In genomic region chr17:77741109-77741508, GRCh38 we compare ENCODE assay signal across 8 cellular contexts.
DNase-seq lines count a peak whose midpoint lies in the region; ATAC-seq and TF ChIP-seq lines count a peak whose summit lies in the region.

No MANE protein-coding gene starts in this region.

- no peaks in the 10 kb centered on the region for H3K9me2 ChIP-seq in OCI-LY7 (ENCODE audit: insufficient read depth, low read length)

- H3K4me3 Mint-ChIP-seq in neural progenitor cell, result no peak overlapping the region

- H3F3A ChIP-seq in neural progenitor cell (ENCODE audit: low read depth), result peaks cover 41% of the 10 kb centered on the region

- H3K4me1 ChIP-seq in OCI-LY7 (ENCODE audit: insufficient read depth, low read length, poor library complexity, severe bottlenecking) (no peaks in the 10 kb centered on the region), neural progenitor cell (peaks cover 67% of the 10 kb centered on the region)

- TF ChIP-seq CTCF in OCI-LY7 (conservative IDR thresholded peaks at IDR 0.05; ENCODE audit: low read length) (peak; percentile 95), astrocyte of the cerebellum (IDR thresholded peaks at IDR 0.05; ENCODE audit: low read depth, low read length, missing control alignments) (peak; percentile 12), neural progenitor cell (IDR thresholded peaks at IDR 0.05) (peak; percentile 61)

- no peak for ATAC-seq in GM18511 (IDR thresholded peaks at IDR 0.05; ENCODE audit: unreplicated experiment)

- POLR2A ChIA-PET in OCI-LY7 (lab: Charles Lee), result no interaction called here

- H2AFZ ChIP-seq in OCI-LY7 (ENCODE audit: low read length) (no peak overlapping the region), neural progenitor cell (replicated peaks) (no peak overlapping the region)

- H3K4me2 ChIP-seq in OCI-LY7 (ENCODE audit: low read length) (no peak overlapping the region), neural progenitor cell (no peak overlapping the region)

- peaks cover 34% of the 10 kb centered on the region for H3K27me3 Mint-ChIP-seq in neural progenitor cell (ENCODE audit: insufficient read depth, low read depth)

- peaks cover 30% of the 10 kb centered on the region for H3K9me3 Mint-ChIP-seq in neural progenitor cell

- H3K27me3 ChIP-seq in neural progenitor cell, result no peaks in the 10 kb centered on the region

- no peaks in the 10 kb centered on the region for H3K36me3 ChIP-seq in OCI-LY7 (ENCODE audit: insufficient read depth, low read length)
- H3K36me3 ChIP-seq in neural progenitor cell, result no peaks in the 10 kb centered on the region

- H3K27ac Mint-ChIP-seq in neural progenitor cell, result peak overlapping the region; percentile 72

- intact Hi-C loops in OCI-LY7 (cut with micrococcal nuclease; ENCODE audit: unreplicated experiment), result loop anchor here (10.0 kb wide), 1 partner anchor 196 kb away; no protein-coding TSS in a partner anchor

- CTCF ChIA-PET in OCI-LY7 (lab: Charles Lee; ENCODE audit: unreplicated experiment), result no interaction called here

- H3K4me3 ChIP-seq in OCI-LY7 (ENCODE audit: low read depth, low read length, poor library complexity, severe bottlenecking) (no peak overlapping the region), astrocyte of the cerebellum (ENCODE audit: low read depth, low read length) (no peak overlapping the region), neural progenitor cell (no peak overlapping the region)

- H3K4me1 Mint-ChIP-seq in neural progenitor cell, result peaks cover 61% of the 10 kb centered on the region

- H3K9me3 ChIP-seq in OCI-LY7 (ENCODE audit: low read length), result peaks cover 11% of the 10 kb centered on the region; the same call in 1 of the 2 replicates
- H3K9me3 ChIP-seq in neural progenitor cell (ENCODE audit: low read depth), result no peaks in the 10 kb centered on the region

- H3K36me3 Mint-ChIP-seq in neural progenitor cell, result peaks cover 5% of the 10 kb centered on the region

- no TSS peak for BruUV-seq in OCI-LY7 (replicated peaks; lab: Mats Ljungman, UMichigan)

- in situ Hi-C loops in astrocyte of the cerebellum (cut with HindIII; ENCODE audit: low sequenced_read_pairs), result no loop called here

- H3K79me2 ChIP-seq in OCI-LY7 (ENCODE audit: insufficient read depth, low read depth, low read length), result no peaks in the 10 kb centered on the region
- no peaks in the 10 kb centered on the region for H3K79me2 ChIP-seq in neural progenitor cell (ENCODE audit: low read depth)

- no peak overlapping the region for H3K9ac ChIP-seq in neural progenitor cell

- peak; percentile 83 for DNase-seq in ELF-1 (ENCODE audit: low read depth, low spot score)
- peak; percentile 37 for DNase-seq in OCI-LY7 (ENCODE audit: low spot score)
- DNase-seq in astrocyte of the cerebellum (ENCODE audit: low read depth), result no peak
- no peak for DNase-seq in neural progenitor cell (ENCODE audit: low spot score)
- no peak for DNase-seq in NCI-H187 (lab: John Stamatoyannopoulos, UW)
- DNase-seq in cerebellar cortex (ENCODE audit: low spot score), result no peak
- no peak for DNase-seq in middle frontal gyrus (ENCODE audit: extremely low spot score, low spot score)

- H3K27ac ChIP-seq in OCI-LY7 (ENCODE audit: low read depth, low read length, poor library complexity, severe bottlenecking), result no peak overlapping the region
- no peak overlapping the region for H3K27ac ChIP-seq in neural progenitor cell

- H4K20me1 ChIP-seq in OCI-LY7 (ENCODE audit: insufficient read depth, low read length) (no peaks in the 10 kb centered on the region), neural progenitor cell (ENCODE audit: low read depth) (no peaks in the 10 kb centered on the region)

Comparison
In these comparisons a context has a peak if more than half of its experiments do, and no peak if none do; other contexts are left out.
1. DNase-seq: peak in ELF-1 (single experiment) and OCI-LY7 (single experiment); none in astrocyte of the cerebellum (single experiment), neural progenitor cell (single experiment), NCI-H187 (0 of 2), cerebellar cortex (single experiment) and middle frontal gyrus (single experiment).
2. CTCF ChIP-seq: peak in every context shown above with its lines; median percentile 95 in OCI-LY7; 61 in neural progenitor cell; 12 in astrocyte of the cerebellum.